In the genomic region with DNA sequence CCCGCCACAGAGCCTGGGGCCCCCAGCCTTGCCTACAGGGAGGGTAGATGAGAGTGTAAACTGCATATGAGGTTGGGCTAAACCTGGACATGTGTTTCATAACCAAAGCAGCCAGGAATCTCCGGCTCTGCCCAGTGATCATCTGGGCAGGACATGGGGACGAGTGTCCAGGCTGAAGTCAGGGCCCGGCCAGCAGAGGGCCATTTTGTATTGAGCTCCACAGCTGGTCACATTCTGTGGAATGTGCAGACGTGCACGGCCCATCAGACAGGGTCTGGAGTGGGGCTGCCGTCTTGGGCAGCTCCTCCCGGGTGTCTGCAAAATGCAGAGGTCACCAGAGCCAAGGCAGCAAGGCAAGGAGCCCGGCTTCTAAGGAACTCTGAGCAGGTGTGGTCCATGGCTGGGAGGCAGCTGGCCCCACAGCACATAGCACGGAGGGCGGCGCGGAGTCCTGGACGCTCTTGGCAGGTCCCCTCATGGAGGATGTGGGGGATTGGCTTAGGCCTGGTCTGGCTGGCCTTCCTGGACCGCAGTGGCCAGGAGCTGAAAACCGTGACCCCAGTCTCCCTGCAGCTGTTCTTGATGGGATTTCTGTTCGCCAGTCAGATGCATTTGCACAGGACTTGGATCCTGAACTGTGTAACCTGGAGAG, we compare ENCODE assay signal across 12 cellular contexts. TPM values are rescaled to one million over a fixed set of nuclear protein-coding genes. Genes with fewer than 3 reads are reported as not detected.
DNase-seq lines count a peak whose midpoint lies in the region; ATAC-seq and TF ChIP-seq lines count a peak whose summit lies in the region.
"Had no signal": no experiment of that assay in that cellular context is flagged by ENCODE, and none has a peak within 500 bp of the region (broad histone marks: within the 10 kb centered on the region; RNA-seq: fewer than 3 reads in every experiment).

No MANE protein-coding gene starts in this region.

- no peak for DNase-seq in BJ (ENCODE audit: low read depth)
- DNase-seq in Panc1 (ENCODE audit: low read depth, low spot score) = no peak
- DNase-seq in left ventricle myocardium superior = peak; percentile 64
- DNase-seq in osteoblast (ENCODE audit: insufficient read length, low spot score, missing footprints) = peak; percentile 80
- DNase-seq: activated T-cell treated with anti-CD3 and anti-CD28 coated beads, Interleukin-2, amount 50 U/mL, for 24 hours; colonic mucosa; hippocampal formation had no signal

- H3K79me2 ChIP-seq in osteoblast (ENCODE audit: insufficient read depth, low read length) = no peaks in the 10 kb centered on the region

- H3K4me2 ChIP-seq in osteoblast (ENCODE audit: insufficient read depth, low read length) = no peak overlapping the region

- H2AFZ ChIP-seq in osteoblast (ENCODE audit: low read length) = no peak overlapping the region

- CTCF ChIA-PET in BJ (lab: Yijun Ruan, JAX) = interaction anchor here (0.5 to 1.8 kb wide), 5 partner anchors 12 to 332 kb away, joined by 3 to 6 read pairs (median 3); no protein-coding TSS in a partner anchor
- CTCF ChIA-PET in Panc1 (lab: Charles Lee) = interaction anchor here (0.6 kb wide), 1 partner anchor 16 kb away, joined by 3 read pairs; no protein-coding TSS in a partner anchor

- H4K20me1 ChIP-seq in osteoblast (ENCODE audit: insufficient read depth, low read length) = no peaks in the 10 kb centered on the region

- H3K36me3 ChIP-seq in BJ (ENCODE audit: control insufficient read depth, insufficient read depth, low read length) (no peaks in the 10 kb centered on the region), Panc1 (ENCODE audit: control insufficient read depth, insufficient read depth, low read length) (no peaks in the 10 kb centered on the region), osteoblast (ENCODE audit: insufficient read depth, low read length) (no peaks in the 10 kb centered on the region)
- H3K36me3 ChIP-seq: colonic mucosa, neutrophil had no signal

- no peaks in the 10 kb centered on the region for H3K27me3 ChIP-seq in BJ (ENCODE audit: control insufficient read depth, insufficient read depth, low read length)
- H3K27me3 ChIP-seq in Panc1 (ENCODE audit: control insufficient read depth, insufficient read depth, low read length) = no peaks in the 10 kb centered on the region
- no peaks in the 10 kb centered on the region for H3K27me3 ChIP-seq in osteoblast (ENCODE audit: insufficient read depth, low read length)
- H3K27me3 ChIP-seq: colonic mucosa, neutrophil had no signal

- H3K9me3 ChIP-seq in Panc1 (ENCODE audit: control insufficient read depth, insufficient read depth, low read depth, low read length) (no peaks in the 10 kb centered on the region), osteoblast (ENCODE audit: low read depth, low read length) (no peaks in the 10 kb centered on the region)
- H3K9me3 ChIP-seq: colonic mucosa, neutrophil had no signal

- no peak overlapping the region for H3K4me3 ChIP-seq in BJ (ENCODE audit: low read depth, low read length)
- H3K4me3 ChIP-seq in Panc1 (ENCODE audit: low read depth in 2 of 2, low read length in 2 of 2) = no peak overlapping the region
- no peak overlapping the region for H3K4me3 ChIP-seq in osteoblast (ENCODE audit: insufficient read depth, low read length)
- H3K4me3 ChIP-seq: colonic mucosa had no signal

- intact Hi-C loops in Panc1 (cut with micrococcal nuclease; ENCODE audit: unreplicated experiment) (no loop called here), left ventricle myocardium superior (cut with micrococcal nuclease) (no loop called here)

- in situ Hi-C loops in Panc1 (cut with HindIII; ENCODE audit: low pct_unique_long_range_greater_than_20kb, low sequenced_read_pairs) = no loop called here

- TF ChIP-seq CTCF in BJ (IDR thresholded peaks at IDR 0.05; ENCODE audit: insufficient read depth, low read depth, low read length) = peak; percentile 36; the same call in 1 of the 2 replicates
- peak; percentile 42; the same call in 1 of the 2 replicates for TF ChIP-seq CTCF in Panc1 (IDR thresholded peaks at IDR 0.05)
- TF ChIP-seq CTCF in osteoblast (IDR thresholded peaks at IDR 0.05; ENCODE audit: extremely low read depth, low read depth, low read length) = peak; percentile 12

- H3K27ac ChIP-seq in Panc1 (ENCODE audit: low read length) = no peak overlapping the region
- H3K27ac ChIP-seq in osteoblast (ENCODE audit: low read depth, low read length) = no peak overlapping the region
- H3K27ac ChIP-seq: colonic mucosa, neutrophil had no signal

- POLR2A ChIA-PET in BJ (lab: Charles Lee) (no interaction called here), Panc1 (lab: Charles Lee) (no interaction called here)

- no peaks in the 10 kb centered on the region for H3K4me1 ChIP-seq in Panc1 (ENCODE audit: control insufficient read depth, insufficient read depth, low read length)
- H3K4me1 ChIP-seq in osteoblast (ENCODE audit: insufficient read depth, low read length) = no peaks in the 10 kb centered on the region
- H3K4me1 ChIP-seq: colonic mucosa had no signal

- BruUV-seq in Panc1 (replicated peaks; lab: Mats Ljungman, UMichigan) = no TSS peak

- ATAC-seq in Panc1 (peak; percentile 75), left ventricle myocardium superior (peak; percentile 87), GM21515 (IDR thresholded peaks at IDR 0.05; ENCODE audit: unreplicated experiment) (no peak), GM18511 (IDR thresholded peaks at IDR 0.05; ENCODE audit: unreplicated experiment) (no peak), GM18861 (IDR thresholded peaks at IDR 0.05; ENCODE audit: unreplicated experiment) (no peak), GM19328 (IDR thresholded peaks at IDR 0.05; ENCODE audit: unreplicated experiment) (no peak)

RNA-seq across cellular contexts. Expression of gene LRRC3, which starts 6.3 kb away (rescaled TPM):
- polyA plus RNA-seq in BJ (2011; rRNA removed) = 0.42 and 0.59 TPM in 2 replicates
- polyA minus RNA-seq in BJ (2011; rRNA and poly(A)+ RNA removed) = 0.26 and 0.57 TPM in 2 replicates
- total RNA-seq in Panc1 (2021; ENCODE audit: unreplicated experiment) (3.3 TPM), left ventricle myocardium superior (2.1 TPM), osteoblast (0.72 and 0.88 TPM in 2 replicates)
- polyA plus RNA-seq in Panc1 (2012; ENCODE audit: insufficient read length) = 3.8 TPM

Comparison
In these comparisons a context has a peak if more than half of its experiments do, and no peak if none do; other contexts are left out.
1. DNase-seq: peak in left ventricle myocardium superior (single experiment) and osteoblast (single experiment); none in BJ (single experiment) and Panc1 (single experiment).
2. ATAC-seq: peak in Panc1 (single experiment) and left ventricle myocardium superior (single experiment); none in GM21515 (single experiment), GM18511 (single experiment), GM18861 (single experiment) and GM19328 (single experiment).
3. Peak in every context shown above with its lines, with median percentiles within 50 percentile points of each other: CTCF ChIP-seq.